In genomic region chr10:50706006-50706405, GRCh38 we compare ENCODE assay signal across 4 cellular contexts. TPM values are rescaled to one million over a fixed set of nuclear protein-coding genes. Genes with fewer than 3 reads are reported as not detected.
DNase-seq lines count a peak whose midpoint lies in the region; ATAC-seq lines count a peak whose summit lies in the region.
"Not testable (repeated sequence)": the region's sequence is repeated elsewhere in the genome, so short reads cannot be mapped to it uniquely, and the experiment has no call there.
"Had no signal": no experiment of that assay in that cellular context is flagged by ENCODE, and none has a peak within 500 bp of the region (broad histone marks: within the 10 kb centered on the region; RNA-seq: fewer than 3 reads in every experiment).

No MANE protein-coding gene starts in this region.

- H3K9ac ChIP-seq in trophoblast cell (ENCODE audit: low read length) = not testable (repeated sequence)

- intact Hi-C loops in Right ventricle myocardium superior (cut with DNase I) = not testable (repeated sequence)

- WGBS in trophoblast cell (ENCODE audit: extremely low coverage, insufficient coverage, insufficient read length) = no CpG with 5 or more reads among the region's 1 CpG

- H2BK5ac ChIP-seq in trophoblast cell (ENCODE audit: low read depth, low read length, poor library complexity) = not testable (repeated sequence)

- not testable (repeated sequence) for H2AFZ ChIP-seq in trophoblast cell (ENCODE audit: insufficient read depth, low read length, poor library complexity)

- not testable (repeated sequence) for H3K27ac ChIP-seq in trophoblast cell (ENCODE audit: low read depth, low read length)

- H3K36me3 ChIP-seq in HAP-1 (replicated peaks); trophoblast cell (ENCODE audit: control insufficient read depth in 1 of 2, insufficient read depth in 2 of 2, low read length in 2 of 2): not testable (repeated sequence)

- not testable (repeated sequence) for H3K4me1 ChIP-seq in HAP-1; trophoblast cell (ENCODE audit: control insufficient read depth in 1 of 2, insufficient read depth in 2 of 2, low read length in 2 of 2)

- in situ Hi-C loops in HAP-1 (cut with MboI; ENCODE audit: low sequenced_read_pairs) = not testable (repeated sequence)

- H3K23ac ChIP-seq in trophoblast cell (ENCODE audit: low read length) = not testable (repeated sequence)

- H3K14ac ChIP-seq in trophoblast cell (ENCODE audit: low read length) = not testable (repeated sequence)

- not testable (repeated sequence) for H4K91ac ChIP-seq in trophoblast cell (ENCODE audit: low read depth, low read length)

- not testable (repeated sequence) for H3K79me1 ChIP-seq in trophoblast cell (ENCODE audit: low read length)

- ATAC-seq in Right ventricle myocardium superior (ENCODE audit: poor library complexity) = peak; percentile 41

- H3K4me3 ChIP-seq in HAP-1; trophoblast cell (ENCODE audit: low read depth, low read length): not testable (repeated sequence)

- not testable (repeated sequence) for H2AK5ac ChIP-seq in trophoblast cell (ENCODE audit: low read length)

- H3K9me3 ChIP-seq in HAP-1; trophoblast cell (ENCODE audit: insufficient read depth, low read depth, low read length): not testable (repeated sequence)

- not testable (repeated sequence) for H3K4me2 ChIP-seq in trophoblast cell (ENCODE audit: low read length)

- H4K12ac ChIP-seq in trophoblast cell (ENCODE audit: low read depth, low read length) = not testable (repeated sequence)

- not testable (repeated sequence) for H3K4ac ChIP-seq in trophoblast cell (ENCODE audit: low read depth, low read length)

- H2BK12ac ChIP-seq in trophoblast cell (ENCODE audit: low read length) = not testable (repeated sequence)

- not testable (repeated sequence) for H4K8ac ChIP-seq in trophoblast cell (ENCODE audit: low read depth, low read length)

- peak; percentile 54 to 70 for DNase-seq in HAP-1 (ENCODE audit: low spot score in 2 of 2)
- not testable (repeated sequence) for DNase-seq in Right ventricle myocardium superior
- DNase-seq in trophoblast cell = peak; percentile 0 to 39

- H3K18ac ChIP-seq in trophoblast cell (ENCODE audit: low read length) = not testable (repeated sequence)

- not testable (repeated sequence) for H3K79me2 ChIP-seq in trophoblast cell (ENCODE audit: control insufficient read depth, insufficient read depth, low read length, poor library complexity)

- not testable (repeated sequence) for H2BK120ac ChIP-seq in trophoblast cell (ENCODE audit: insufficient read depth, low read length, poor library complexity)

- H3K27me3 ChIP-seq in HAP-1 (ENCODE audit: low read depth); trophoblast cell (ENCODE audit: insufficient read depth, low read length): not testable (repeated sequence)

RNA-seq across cellular contexts. Expression of gene ASAH2B, which starts 33.7 kb away (rescaled TPM):
- 2.6 TPM for total RNA-seq in Right ventricle myocardium superior
- polyA plus RNA-seq in trophoblast cell (2013) = 2.7 and 3.0 TPM in 2 replicates
- polyA plus RNA-seq: CD14-positive monocyte had no signal
